8 cellular contexts compared by ENCODE assay signal in genomic region chr12:118979763-118980406, GRCh38. TPM values are rescaled to one million over a fixed set of nuclear protein-coding genes. Genes with fewer than 3 reads are reported as not detected.
A peak's percentile ranks its signal among the peaks of the same experiment; 100 is the strongest.
DNase-seq lines count a peak whose midpoint lies in the region; ATAC-seq and TF ChIP-seq lines count a peak whose summit lies in the region.

No MANE protein-coding gene starts in this region.

- no peak for TF ChIP-seq EP300 in Ishikawa (IDR thresholded peaks at IDR 0.05; ENCODE audit: borderline replicate concordance)

- H3F3A ChIP-seq in OCI-LY1 (ENCODE audit: insufficient read depth, low read length) = no peaks in the 10 kb centered on the region

- no peak overlapping the region for H2AFZ ChIP-seq in OCI-LY1 (ENCODE audit: low read length)

- H3K27me3 ChIP-seq in OCI-LY1 (ENCODE audit: insufficient read depth, low read length) (no peaks in the 10 kb centered on the region), dorsolateral prefrontal cortex (peaks cover 0 to 49% (median 11%) of the 10 kb centered on the region in 45 donors), right lobe of liver (peaks cover 9 to 13% of the 10 kb centered on the region in 2 donors)

- no peaks in the 10 kb centered on the region for H3K36me3 ChIP-seq in OCI-LY1 (ENCODE audit: insufficient read depth, low read length)
- H3K36me3 ChIP-seq in right lobe of liver = no peaks in the 10 kb centered on the region

- WGBS in right lobe of liver (ENCODE audit: insufficient coverage, low coverage, low lambda C conversion rate, missing lambda C conversion rate) = 3% methylated on average over 14 of the region's 17 CpGs

- no peaks in the 10 kb centered on the region for H3K9me2 ChIP-seq in OCI-LY1 (ENCODE audit: low read depth, low read length)

- H3K4me1 ChIP-seq in OCI-LY1 (ENCODE audit: insufficient read depth, low read length, severe bottlenecking) (no peaks in the 10 kb centered on the region), right lobe of liver (no peaks in the 10 kb centered on the region)

- H3K79me2 ChIP-seq in OCI-LY1 (ENCODE audit: insufficient read depth, low read length) = no peaks in the 10 kb centered on the region

- H3K9me3 ChIP-seq in OCI-LY1 (ENCODE audit: low read length) = no peaks in the 10 kb centered on the region
- H3K9me3 ChIP-seq in right lobe of liver = no peaks in the 10 kb centered on the region

- TF ChIP-seq CTCF in OCI-LY1 (IDR thresholded peaks at IDR 0.05; ENCODE audit: low read length) (peak; percentile 79), dorsolateral prefrontal cortex (IDR thresholded peaks at IDR 0.05 in 54 of 56, conservative IDR thresholded peaks at IDR 0.05 in 2 of 56; ENCODE audit: low read depth in 1 of 56, partially characterized antibody in 56 of 56) (peak; percentile 40 to 84 (median 73)), right lobe of liver (IDR thresholded peaks at IDR 0.05) (peak; percentile 57 to 77 (median 72))

- intact Hi-C loops in dorsolateral prefrontal cortex (cut with DNase I) (loop anchor here (10.0 kb wide), 1 partner anchor 435 kb away; no protein-coding TSS in a partner anchor), right lobe of liver (cut with DNase I) (no loop called here)

- H3K9ac ChIP-seq in OCI-LY1 (ENCODE audit: low read length) = no peak overlapping the region

- H3K4me2 ChIP-seq in OCI-LY1 (ENCODE audit: low read length) = no peak overlapping the region

- ATAC-seq in right lobe of liver = peak; percentile 73 to 88 (median 84)
- no peak for ATAC-seq in HG03521 (IDR thresholded peaks at IDR 0.05; ENCODE audit: unreplicated experiment)

- TF ChIP-seq POLR2A in right lobe of liver (IDR thresholded peaks at IDR 0.05) = no peak

- peak; percentile 29 to 37 for DNase-seq in activated T-cell treated with anti-CD3 and anti-CD28 coated beads, Interleukin-2, amount 50 U/mL, for 48 hours
- no peak for DNase-seq in activated T-cell treated with anti-CD3 and anti-CD28 coated beads, Interleukin-2, amount 50 U/mL, for 1 hour
- DNase-seq in dorsolateral prefrontal cortex (peak; percentile 30 to 76 (median 58)), right lobe of liver (peak; percentile 31 to 59 (median 58))
- no peak for DNase-seq in activated effector memory CD4-positive, alpha-beta T cell treated with Interleukin-2 at 50 U/mL for 16 hours

- no peaks in the 10 kb centered on the region for H4K20me1 ChIP-seq in OCI-LY1 (ENCODE audit: insufficient read depth, low read length)

- H3K4me3 ChIP-seq in OCI-LY1 (ENCODE audit: low read depth, low read length, poor library complexity, severe bottlenecking) (no peak overlapping the region), dorsolateral prefrontal cortex (peak overlapping the region in 56 of 59 donors; percentile 7 to 72 (median 58)), right lobe of liver (no peak overlapping the region)

- TF ChIP-seq RAD21 in Ishikawa (IDR thresholded peaks at IDR 0.05; ENCODE audit: low read depth) = peak; percentile 55

- H3K27ac ChIP-seq in OCI-LY1 (ENCODE audit: low read depth, low read length, poor library complexity, severe bottlenecking) = no peak overlapping the region
- peak overlapping the region in 32 of 59 donors; percentile 24 to 84 (median 72) for H3K27ac ChIP-seq in dorsolateral prefrontal cortex
- H3K27ac ChIP-seq in right lobe of liver = no peak overlapping the region

TF ChIP-seq in Ishikawa, 13 proteins besides CTCF, POLR2A, EP300 and RAD21:
- TF ChIP-seq YY1 (IDR thresholded peaks at IDR 0.05; ENCODE audit: low read depth) (no peak), CEBPB (IDR thresholded peaks at IDR 0.05) (no peak), FOXM1 (IDR thresholded peaks at IDR 0.05; ENCODE audit: borderline replicate concordance, low read depth) (no peak), EGR1 (IDR thresholded peaks at IDR 0.05) (no peak), TEAD4 (IDR thresholded peaks at IDR 0.05) (no peak), TAF1 (IDR thresholded peaks at IDR 0.05; ENCODE audit: low read depth) (no peak), ZBTB7A (IDR thresholded peaks at IDR 0.05; ENCODE audit: low read depth) (no peak), MAX (IDR thresholded peaks at IDR 0.05) (no peak), USF1 (IDR thresholded peaks at IDR 0.05) (no peak), TCF12 (IDR thresholded peaks at IDR 0.05; ENCODE audit: low read depth) (no peak), CREB1 (IDR thresholded peaks at IDR 0.05; ENCODE audit: low read depth) (no peak), NFIC (IDR thresholded peaks at IDR 0.05) (no peak)
- TF ChIP-seq, protein P1, sequence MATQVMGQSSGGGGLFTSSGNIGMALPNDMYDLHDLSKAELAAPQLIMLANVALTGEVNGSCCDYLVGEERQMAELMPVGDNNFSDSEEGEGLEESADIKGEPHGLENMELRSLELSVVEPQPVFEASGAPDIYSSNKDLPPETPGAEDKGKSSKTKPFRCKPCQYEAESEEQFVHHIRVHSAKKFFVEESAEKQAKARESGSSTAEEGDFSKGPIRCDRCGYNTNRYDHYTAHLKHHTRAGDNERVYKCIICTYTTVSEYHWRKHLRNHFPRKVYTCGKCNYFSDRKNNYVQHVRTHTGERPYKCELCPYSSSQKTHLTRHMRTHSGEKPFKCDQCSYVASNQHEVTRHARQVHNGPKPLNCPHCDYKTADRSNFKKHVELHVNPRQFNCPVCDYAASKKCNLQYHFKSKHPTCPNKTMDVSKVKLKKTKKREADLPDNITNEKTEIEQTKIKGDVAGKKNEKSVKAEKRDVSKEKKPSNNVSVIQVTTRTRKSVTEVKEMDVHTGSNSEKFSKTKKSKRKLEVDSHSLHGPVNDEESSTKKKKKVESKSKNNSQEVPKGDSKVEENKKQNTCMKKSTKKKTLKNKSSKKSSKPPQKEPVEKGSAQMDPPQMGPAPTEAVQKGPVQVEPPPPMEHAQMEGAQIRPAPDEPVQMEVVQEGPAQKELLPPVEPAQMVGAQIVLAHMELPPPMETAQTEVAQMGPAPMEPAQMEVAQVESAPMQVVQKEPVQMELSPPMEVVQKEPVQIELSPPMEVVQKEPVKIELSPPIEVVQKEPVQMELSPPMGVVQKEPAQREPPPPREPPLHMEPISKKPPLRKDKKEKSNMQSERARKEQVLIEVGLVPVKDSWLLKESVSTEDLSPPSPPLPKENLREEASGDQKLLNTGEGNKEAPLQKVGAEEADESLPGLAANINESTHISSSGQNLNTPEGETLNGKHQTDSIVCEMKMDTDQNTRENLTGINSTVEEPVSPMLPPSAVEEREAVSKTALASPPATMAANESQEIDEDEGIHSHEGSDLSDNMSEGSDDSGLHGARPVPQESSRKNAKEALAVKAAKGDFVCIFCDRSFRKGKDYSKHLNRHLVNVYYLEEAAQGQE (IDR thresholded peaks at IDR 0.05; ENCODE audit: low read depth) = no peak; the same call in 1 of the 2 replicates

RNA-seq across cellular contexts. Expression of gene SRRM4, which starts 1.5 kb away (rescaled TPM):
- total RNA-seq in dorsolateral prefrontal cortex (10 to 100 TPM; 19.2 to 83.1 (median 56.9) TPM), right lobe of liver (not detected)

Comparison
In these comparisons a context has a peak if more than half of its experiments do, and no peak if none do; other contexts are left out.
1. DNase-seq: peak in activated T-cell treated with anti-CD3 and anti-CD28 coated beads, Interleukin-2, amount 50 U/mL, for 48 hours (2 of 2), dorsolateral prefrontal cortex (10 of 10) and right lobe of liver (3 of 3); none in activated T-cell treated with anti-CD3 and anti-CD28 coated beads, Interleukin-2, amount 50 U/mL, for 1 hour (single experiment) and activated effector memory CD4-positive, alpha-beta T cell treated with Interleukin-2 at 50 U/mL for 16 hours (single experiment).
2. H3K27ac ChIP-seq: peak in dorsolateral prefrontal cortex (32 of 59); none in OCI-LY1 (single experiment) and right lobe of liver (0 of 3).
3. H3K4me3 ChIP-seq: peak in dorsolateral prefrontal cortex (56 of 59); none in OCI-LY1 (single experiment) and right lobe of liver (0 of 3).
4. RNA of gene SRRM4, which starts 1.5 kb away (total RNA-seq): 19.2 to 83.1 TPM in dorsolateral prefrontal cortex; not detected in right lobe of liver; every median in the first group is over 10 times any median in the second.
5. intact Hi-C loops: an anchor here in dorsolateral prefrontal cortex (10.0 kb wide); none called in right lobe of liver.
6. Peak in every context shown above with its lines, with median percentiles within 50 percentile points of each other: CTCF ChIP-seq.